In genomic region chr15:80019168-80019745, GRCh38 we compare ENCODE assay signal across 20 cellular contexts. TPM values are rescaled to one million over a fixed set of nuclear protein-coding genes. Genes with fewer than 3 reads are reported as not detected.
DNase-seq lines count a peak whose midpoint lies in the region; ATAC-seq, FAIRE-seq and TF ChIP-seq lines count a peak whose summit lies in the region.
"Had no signal": no experiment of that assay in that cellular context is flagged by ENCODE, and none has a peak within 500 bp of the region (broad histone marks: within the 10 kb centered on the region; RNA-seq: fewer than 3 reads in every experiment).

No MANE protein-coding gene starts in this region.

- H3K79me2 ChIP-seq in GM12878 (ENCODE audit: control insufficient read depth, insufficient read depth, low read length) = peaks cover 10% of the 10 kb centered on the region
- H3K79me2 ChIP-seq in hepatocyte = no peaks in the 10 kb centered on the region

- H3K36me3 ChIP-seq in right atrium auricular region (no peaks in the 10 kb centered on the region), left ventricle myocardium inferior (no peaks in the 10 kb centered on the region), GM12878 (ENCODE audit: control insufficient read depth in 2 of 2, insufficient read depth in 2 of 2, low read length in 1 of 2) (no peaks in the 10 kb centered on the region), suprapubic skin (no peaks in the 10 kb centered on the region), hepatocyte (replicated peaks; ENCODE audit: insufficient read depth, low read depth) (no peaks in the 10 kb centered on the region)
- H3K36me3 ChIP-seq: BLaER1 treated with 17β-estradiol and CSF1 and Interleukin-3, amounts not matched to agents 10 nM and 100 nM; SJSA1 had no signal

- RAD21 ChIA-PET in GM12878 (lab: Charles Lee; ENCODE audit: unreplicated experiment) = interaction anchor here (2.8 to 4.1 kb wide), 3 partner anchors 15 to 49 kb away, joined by 18 to 42 read pairs (median 41); partner anchors contain the start of gene BCL2A1

- intact Hi-C loops in left ventricle myocardium inferior (cut with micrococcal nuclease) (no loop called here), GM12878 (cut with micrococcal nuclease; ENCODE audit: unreplicated experiment) (loop anchor here (2.0 kb wide), 2 partner anchors 14 to 48 kb away; partner anchors contain the start of gene BCL2A1)

- ATAC-seq in GM12878 (peak; percentile 4), HG03457 (IDR thresholded peaks at IDR 0.05; ENCODE audit: unreplicated experiment) (no peak)

- SMC1A ChIA-PET in GM12878 (lab: Charles Lee; ENCODE audit: uncharacterized antibody, unreplicated experiment) = interaction anchor here (0.9 to 7.5 kb wide), 9 partner anchors 11 to 166 kb away, joined by 3 to 98 read pairs (median 6); no protein-coding TSS in a partner anchor

- peak overlapping the region; percentile 87 for H3K4me2 ChIP-seq in GM12878 (ENCODE audit: control insufficient read depth, insufficient read depth)
- H3K4me2 ChIP-seq in hepatocyte = no peak overlapping the region
- H3K4me2 ChIP-seq: BLaER1 treated with 17β-estradiol and CSF1 and Interleukin-3, amounts not matched to agents 10 nM and 100 nM had no signal

- CTCF ChIA-PET in GM12878 (lab: Yijun Ruan, JAX) = interaction anchor here (0.7 to 1.5 kb wide), 3 partner anchors 8 to 38 kb away, joined by 3 to 4 read pairs (median 3); no protein-coding TSS in a partner anchor

- H3K4me1 ChIP-seq in right atrium auricular region (no peaks in the 10 kb centered on the region), left ventricle myocardium inferior (no peaks in the 10 kb centered on the region), GM12878 (ENCODE audit: control insufficient read depth, insufficient read depth, low read length) (peaks cover 30% of the 10 kb centered on the region), suprapubic skin (no peaks in the 10 kb centered on the region), hepatocyte (ENCODE audit: insufficient read depth) (no peaks in the 10 kb centered on the region)
- H3K4me1 ChIP-seq: SJSA1 had no signal

- H3K27ac ChIP-seq in right atrium auricular region (no peak overlapping the region), left ventricle myocardium inferior (replicated peaks) (no peak overlapping the region), GM12878 (ENCODE audit: control insufficient read depth, insufficient read depth) (peak overlapping the region; percentile 92), suprapubic skin (no peak overlapping the region), hepatocyte (no peak overlapping the region)
- H3K27ac ChIP-seq: BLaER1 treated with 17β-estradiol and CSF1 and Interleukin-3, amounts not matched to agents 10 nM and 100 nM; HL-60; SJSA1 had no signal

- no peak for TF ChIP-seq CTCF in right atrium auricular region (IDR thresholded peaks at IDR 0.05)
- TF ChIP-seq CTCF in left ventricle myocardium inferior (IDR thresholded peaks at IDR 0.05; ENCODE audit: borderline replicate concordance) = no peak
- TF ChIP-seq CTCF in GM12878 (IDR thresholded peaks at IDR 0.05 in 2 of 3, conservative IDR thresholded peaks at IDR 0.05 in 1 of 3; ENCODE audit: control insufficient read depth in 2 of 3, extremely low read depth in 1 of 3, insufficient read depth in 1 of 3, low read depth in 3 of 3, low read length in 3 of 3) = no peak
- TF ChIP-seq CTCF in suprapubic skin (IDR thresholded peaks at IDR 0.05) = no peak
- no peak for TF ChIP-seq CTCF in hepatocyte (IDR thresholded peaks at IDR 0.05; ENCODE audit: poor library complexity)

- in situ Hi-C loops in GM12878 (cut with MboI) = loop anchor here (25.0 kb wide), 1 partner anchor 1268 kb away; no protein-coding TSS in a partner anchor

- TF ChIP-seq RAD21 in GM12878 (IDR thresholded peaks at IDR 0.05; ENCODE audit: insufficient read depth, low read depth, low read length) = no peak

- BruUV-seq in GM12878 (replicated peaks; lab: Mats Ljungman, UMichigan) = no TSS peak

- no peaks in the 10 kb centered on the region for H3K9me3 ChIP-seq in right atrium auricular region
- H3K9me3 ChIP-seq in left ventricle myocardium inferior (replicated peaks) = peaks cover 9% of the 10 kb centered on the region
- peaks cover 16% of the 10 kb centered on the region; the same call in 2 of the 3 replicates for H3K9me3 ChIP-seq in GM12878 (replicated peaks; ENCODE audit: control insufficient read depth, insufficient read depth, low read length)
- no peaks in the 10 kb centered on the region for H3K9me3 ChIP-seq in suprapubic skin
- H3K9me3 ChIP-seq in hepatocyte (ENCODE audit: low read depth) = no peaks in the 10 kb centered on the region
- H3K9me3 ChIP-seq: SJSA1 had no signal

- H3K9me2 ChIP-seq in hepatocyte (replicated peaks; ENCODE audit: insufficient read depth) = no peaks in the 10 kb centered on the region

- H3K27me3 ChIP-seq in right atrium auricular region = no peaks in the 10 kb centered on the region
- H3K27me3 ChIP-seq in left ventricle myocardium inferior (ENCODE audit: low read depth) = peaks cover 8% of the 10 kb centered on the region
- H3K27me3 ChIP-seq in GM12878 (replicated peaks in 1 of 2; ENCODE audit: control insufficient read depth in 2 of 2, insufficient read depth in 2 of 2, low read length in 1 of 2) = no peaks in the 10 kb centered on the region
- no peaks in the 10 kb centered on the region for H3K27me3 ChIP-seq in suprapubic skin
- no peaks in the 10 kb centered on the region for H3K27me3 ChIP-seq in hepatocyte
- H3K27me3 ChIP-seq: BLaER1 treated with 17β-estradiol and CSF1 and Interleukin-3, amounts not matched to agents 10 nM and 100 nM; SJSA1 had no signal

- POLR2A ChIA-PET in GM12878 (lab: Charles Lee) = interaction anchor here (0.6 to 4.3 kb wide), 6 partner anchors 8 to 42 kb away, joined by 3 to 31 read pairs (median 4); partner anchors contain the start of gene ZFAND6

- WGBS in GM12878 (ENCODE audit: insufficient coverage, insufficient replicate concordance, low lambda C conversion rate, missing lambda C conversion rate) = 2% methylated on average over 8 of the region's 8 CpGs
- WGBS in suprapubic skin = 91% methylated on average over 8 of the region's 8 CpGs
- WGBS in hepatocyte (ENCODE audit: low lambda C conversion rate, missing lambda C conversion rate) = 93% methylated on average over 8 of the region's 8 CpGs

- no peak for TF ChIP-seq POLR2A in GM12878 (IDR thresholded peaks at IDR 0.05; ENCODE audit: low read depth, low read length)
- TF ChIP-seq POLR2A in suprapubic skin (IDR thresholded peaks at IDR 0.05) = no peak

- no peaks in the 10 kb centered on the region for H4K20me1 ChIP-seq in GM12878 (ENCODE audit: control insufficient read depth, insufficient read depth)
- no peaks in the 10 kb centered on the region for H4K20me1 ChIP-seq in hepatocyte (ENCODE audit: insufficient read depth, poor library complexity, severe bottlenecking)
- H4K20me1 ChIP-seq: BLaER1 treated with 17β-estradiol and CSF1 and Interleukin-3, amounts not matched to agents 10 nM and 100 nM had no signal

- H3K9ac ChIP-seq in GM12878 (ENCODE audit: control insufficient read depth, insufficient read depth, low read length) = peak overlapping the region; percentile 75
- H3K9ac ChIP-seq: BLaER1 treated with 17β-estradiol and CSF1 and Interleukin-3, amounts not matched to agents 10 nM and 100 nM had no signal

- no peak overlapping the region for H2AFZ ChIP-seq in GM12878 (ENCODE audit: control insufficient read depth, low read depth, low read length)
- no peak overlapping the region for H2AFZ ChIP-seq in hepatocyte

- FAIRE-seq in GM19239 (lab: Jason Lieb, UNC) (peak; percentile 35), GM12878 (lab: Jason Lieb, UNC) (no peak)
- FAIRE-seq: D721Med, HTR-8/SVneo had no signal

- TF ChIP-seq EP300 in GM12878 (IDR thresholded peaks at IDR 0.05; ENCODE audit: borderline replicate concordance in 1 of 2, control insufficient read depth in 1 of 2, low read depth in 2 of 2, low read length in 2 of 2) (peak; percentile 8 to 43; a peak in 1 of 4 replicates), suprapubic skin (IDR thresholded peaks at IDR 0.05) (no peak)

- DNase-seq in right atrium auricular region (ENCODE audit: low spot score) = peak; percentile 32
- no peak for DNase-seq in left ventricle myocardium inferior
- DNase-seq in GM19239 (ENCODE audit: insufficient read length, low spot score) = no peak
- DNase-seq in GM12878 (ENCODE audit: low read depth, low spot score) = no peak
- DNase-seq in suprapubic skin (ENCODE audit: low spot score in 2 of 2) = peak; percentile 10 to 16
- DNase-seq in NCI-H1417 (lab: John Stamatoyannopoulos, UW) = no peak
- DNase-seq in hepatocyte (ENCODE audit: low spot score) = no peak
- DNase-seq: CD8-positive, alpha-beta memory T cell; DND-41; GF-D8; GOT3; NCI-H187 treated with DMSO at 0.1 percent for 48 hours; NCI-H69 had no signal

- H3K4me3 ChIP-seq in right atrium auricular region (no peak overlapping the region), left ventricle myocardium inferior (no peak overlapping the region), GM12878 (peak overlapping the region; percentile 60), suprapubic skin (no peak overlapping the region), hepatocyte (no peak overlapping the region)
- H3K4me3 ChIP-seq: BLaER1 treated with 17β-estradiol and CSF1 and Interleukin-3, amounts not matched to agents 10 nM and 100 nM; SJSA1 had no signal

RNA-seq across cellular contexts. Expression of gene ZFAND6, which starts 40.2 kb away (rescaled TPM):
- total RNA-seq in right atrium auricular region (100 to 1,000 TPM in 1 of 2 donors, 10 to 100 TPM in 1; 85.1 to 146 TPM), left ventricle myocardium inferior (75.0 TPM), GM12878 (2014; rRNA removed) (166 and 179 TPM in 2 replicates), GM12878 (2014; rRNA removed; fragmentation: Illumina TruSeq; extraction: Trizol) (128 and 131 TPM in 2 replicates), GM12878 (2021) (71.2 and 78.9 TPM in 2 replicates), suprapubic skin (100 to 1,000 TPM in 1 of 4 donors, 10 to 100 TPM in 3; 47.9 to 107 (median 80.9) TPM), hepatocyte (160 and 187 TPM in 2 replicates)
- 199 and 207 TPM in 2 replicates for total RNA-seq in GM12878 (2013; cell fraction: nucleolus; rRNA removed)
- polyA plus RNA-seq in GM12878 (2011; ENCODE audit: low read depth) = 32.5 TPM
- polyA plus RNA-seq in GM12878 (2011; rRNA removed) (162 and 175 TPM in 2 replicates), GM12878 (2014; fragmentation: Illumina TruSeq; extraction: Trizol) (118 and 150 TPM in 2 replicates), GM12878 (2014; fragmentation: Nextera tagmentation; extraction: Ambion mirVana) (100 to 1,000 TPM in 1 of 2 experiments, 10 to 100 TPM in 1; 98.1 to 111 TPM), GM12878 (2014; rRNA removed) (142 and 169 TPM in 2 replicates), GM12878 (2016; fragmentation: Nextera tagmentation; extraction: Ambion mirVana) (100 to 1,000 TPM; 171 to 173 TPM), hepatocyte (104 and 113 TPM in 2 replicates)
- 103 and 115 TPM in 2 replicates for polyA plus RNA-seq in GM12878 (2011; cell fraction: cytosol; rRNA removed)
- polyA plus RNA-seq in GM12878 (2011; cell fraction: nucleus; rRNA removed) = 65.6 and 69.8 TPM in 2 replicates
- polyA plus RNA-seq in GM12878 (2012) = 47.6 and 57.5 TPM in 2 replicates
- 130 and 193 TPM in 2 replicates for polyA minus RNA-seq in GM12878 (2011; rRNA and poly(A)+ RNA removed)
- polyA minus RNA-seq in GM12878 (2011; cell fraction: cytosol; rRNA and poly(A)+ RNA removed) = 54.8 and 59.5 TPM in 2 replicates
- polyA minus RNA-seq in GM12878 (2011; cell fraction: nucleus; rRNA and poly(A)+ RNA removed) = 57.8 and 77.6 TPM in 2 replicates

RNA-seq across cellular contexts. Expression of gene BCL2A1, which starts 48.3 kb away (rescaled TPM):
- total RNA-seq in right atrium auricular region (1 to 10 TPM; 1.5 to 3.1 TPM), left ventricle myocardium inferior (0.30 TPM), GM12878 (2014; rRNA removed) (181 and 223 TPM in 2 replicates), GM12878 (2014; rRNA removed; fragmentation: Illumina TruSeq; extraction: Trizol) (358 and 373 TPM in 2 replicates), GM12878 (2021) (183 and 212 TPM in 2 replicates), suprapubic skin (1 to 10 TPM in 2 of 4 donors, under 1 TPM in 2; 0.64 to 2.6 (median 0.92) TPM), hepatocyte (7.8 and 9.9 TPM in 2 replicates)
- total RNA-seq in GM12878 (2013; cell fraction: nucleolus; rRNA removed) = 254 and 257 TPM in 2 replicates
- 147 TPM for polyA plus RNA-seq in GM12878 (2011; ENCODE audit: low read depth)
- polyA plus RNA-seq in GM12878 (2011; rRNA removed) (375 and 596 TPM in 2 replicates), GM12878 (2014; fragmentation: Illumina TruSeq; extraction: Trizol) (374 and 510 TPM in 2 replicates), GM12878 (2014; fragmentation: Nextera tagmentation; extraction: Ambion mirVana) (100 to 1,000 TPM; 536 to 570 TPM), GM12878 (2014; rRNA removed) (224 and 283 TPM in 2 replicates), GM12878 (2016; fragmentation: Nextera tagmentation; extraction: Ambion mirVana) (100 to 1,000 TPM; 190 to 192 TPM), hepatocyte (8.4 and 11.1 TPM in 2 replicates)
- polyA plus RNA-seq in GM12878 (2011; cell fraction: cytosol; rRNA removed) = 165 and 194 TPM in 2 replicates
- 92.5 and 111 TPM in 2 replicates for polyA plus RNA-seq in GM12878 (2011; cell fraction: nucleus; rRNA removed)
- 152 and 177 TPM in 2 replicates for polyA plus RNA-seq in GM12878 (2012)
- 130 and 161 TPM in 2 replicates for polyA minus RNA-seq in GM12878 (2011; rRNA and poly(A)+ RNA removed)
- 40.8 and 46.6 TPM in 2 replicates for polyA minus RNA-seq in GM12878 (2011; cell fraction: cytosol; rRNA and poly(A)+ RNA removed)
- polyA minus RNA-seq in GM12878 (2011; cell fraction: nucleus; rRNA and poly(A)+ RNA removed) = 73.5 and 89.2 TPM in 2 replicates
- total RNA-seq: A172 had no signal

Comparison
In these comparisons a context has a peak if more than half of its experiments do, and no peak if none do; other contexts are left out.
1. DNase-seq: peak in right atrium auricular region (single experiment) and suprapubic skin (2 of 2); none in left ventricle myocardium inferior (single experiment), GM19239 (single experiment), GM12878 (single experiment), NCI-H1417 (0 of 3) and hepatocyte (single experiment).
2. RNA of gene BCL2A1, which starts 48.3 kb away (total RNA-seq): 181 to 373 TPM in GM12878; 7.8 to 9.9 TPM in hepatocyte, 1.5 to 3.1 TPM in right atrium auricular region, 0.64 to 2.6 TPM in suprapubic skin and 0.30 TPM in left ventricle myocardium inferior (single experiment); every median in the first group is over 10 times any median in the second.